Comparison of ENCODE assay signal across 31 cellular contexts in genomic region chr11:117515892-117516291, GRCh38.
"Had no signal": no experiment of that assay in that cellular context is flagged by ENCODE, and none has a peak within 500 bp of the region (broad histone marks: within the 10 kb centered on the region; RNA-seq: fewer than 3 reads in every experiment).

No MANE protein-coding gene starts in this region.

- ATAC-seq: naive thymus-derived CD4-positive, alpha-beta T cell; naive thymus-derived CD8-positive, alpha-beta T cell; natural killer cell; natural killer cell treated with Interleukin-12 subunit alpha and Interleukin-12 subunit beta and Interleukin-15 and Interleukin-18, amount 100 ng/mL, for 72 hours; pancreas; psoas muscle; right cardiac atrium; right lobe of liver; sciatic nerve had no signal

- H3K27me3 ChIP-seq: neural progenitor cell, neutrophil, ovary, pancreas, right atrium auricular region, right lobe of liver, sigmoid colon, spleen had no signal

- H3K9ac ChIP-seq: neural progenitor cell, parathyroid adenoma had no signal

- H3K4me1 Mint-ChIP-seq: naive thymus-derived CD4-positive, alpha-beta T cell; natural killer cell had no signal

- H3K4me3 ChIP-seq: neural progenitor cell, ovary, pancreas, prostate gland, psoas muscle, right atrium auricular region, right lobe of liver, sigmoid colon, skin epidermis, smooth muscle cell, spleen had no signal

- DNase-seq: naive thymus-derived CD4-positive, alpha-beta T cell; natural killer cell; nephron progenitor cell; nucleus accumbens; occipital lobe; ovary; pancreas; posterior cingulate gyrus; psoas muscle; retina; right cardiac atrium; right lobe of liver; sigmoid colon; small intestine; spleen; stimulated activated CD4-positive, alpha-beta T cell treated with anti-CD3 and anti-CD28 coated beads, Interleukin-12 subunit alpha, Interleukin-12 subunit beta, amount 100 ng/mL, for 4 hours; stimulated activated CD4-positive, alpha-beta T cell treated with anti-CD3 and anti-CD28 coated beads, Interleukin-15, amount 100 ng/mL, for 24 hours; stimulated activated CD4-positive, alpha-beta T cell treated with anti-CD3 and anti-CD28 coated beads, Interleukin-1b, Interleukin-23, amount 100 ng/mL, for 48 hours; stimulated activated CD4-positive, alpha-beta T cell treated with anti-CD3 and anti-CD28 coated beads, Interleukin-2, amount 100 ng/mL, for 24 hours had no signal

- H3K27ac ChIP-seq: neural progenitor cell, neutrophil, ovary, pancreas, parathyroid adenoma, prostate gland, psoas muscle, right atrium auricular region, right lobe of liver, sigmoid colon, skin epidermis, spleen had no signal

- H3K4me3 Mint-ChIP-seq: naive thymus-derived CD4-positive, alpha-beta T cell; naive thymus-derived CD8-positive, alpha-beta T cell; natural killer cell; natural killer cell treated with Interleukin-12 subunit alpha and Interleukin-12 subunit beta and Interleukin-15 and Interleukin-18, amount 100 ng/mL, for 72 hours; nephron progenitor cell; neural crest cell had no signal

- H3K36me3 ChIP-seq: neural progenitor cell, neutrophil, ovary, pancreas, prostate gland, right atrium auricular region, right lobe of liver, spleen had no signal

- H3K9me3 Mint-ChIP-seq: naive thymus-derived CD4-positive, alpha-beta T cell; naive thymus-derived CD8-positive, alpha-beta T cell; natural killer cell; natural killer cell treated with Interleukin-12 subunit alpha and Interleukin-12 subunit beta and Interleukin-15 and Interleukin-18, amount 100 ng/mL, for 72 hours; nephron progenitor cell; neural crest cell; neural progenitor cell had no signal

- H3K36me3 Mint-ChIP-seq: naive thymus-derived CD4-positive, alpha-beta T cell; natural killer cell; natural killer cell treated with Interleukin-12 subunit alpha and Interleukin-12 subunit beta and Interleukin-15 and Interleukin-18, amount 100 ng/mL, for 72 hours had no signal

- H3K27ac Mint-ChIP-seq: naive thymus-derived CD4-positive, alpha-beta T cell; naive thymus-derived CD8-positive, alpha-beta T cell; natural killer cell; natural killer cell treated with Interleukin-12 subunit alpha and Interleukin-12 subunit beta and Interleukin-15 and Interleukin-18, amount 100 ng/mL, for 72 hours; nephron progenitor cell; progenitor cell of endocrine pancreas had no signal

- H3K4me2 ChIP-seq: neural progenitor cell, smooth muscle cell had no signal

- H2AFZ ChIP-seq: neural progenitor cell, parathyroid adenoma had no signal

- H3K4me1 ChIP-seq: pancreas, parathyroid adenoma, prostate gland, psoas muscle, right atrium auricular region, right lobe of liver, sigmoid colon had no signal

- H3K9me3 ChIP-seq: neutrophil, ovary, pancreas, prostate gland, psoas muscle, right atrium auricular region, right lobe of liver, sigmoid colon, spleen had no signal
